18 cellular contexts compared by ENCODE assay signal in the genomic region with DNA sequence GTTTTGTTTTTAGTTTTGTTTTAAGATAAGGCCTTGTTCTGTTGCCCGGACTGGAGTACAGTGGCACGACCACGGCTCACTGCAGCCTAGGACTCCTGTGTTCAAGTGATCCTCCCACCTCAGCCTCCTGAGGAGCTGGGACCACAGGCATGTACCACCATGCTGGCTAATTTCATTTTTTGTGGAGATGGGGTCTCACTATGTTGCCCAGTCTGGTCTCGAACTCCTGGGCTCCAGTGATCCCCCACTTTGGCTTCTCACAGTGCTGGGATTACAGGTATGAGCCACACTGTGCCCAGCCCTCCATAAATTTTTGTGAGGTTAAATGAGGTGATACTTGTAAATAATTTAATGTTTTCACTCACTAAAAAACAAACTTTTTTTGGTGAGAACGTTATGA.
DNase-seq lines count a peak whose midpoint lies in the region; ATAC-seq and TF ChIP-seq lines count a peak whose summit lies in the region.
"Had no signal": no experiment of that assay in that cellular context is flagged by ENCODE, and none has a peak within 500 bp of the region (broad histone marks: within the 10 kb centered on the region; RNA-seq: fewer than 3 reads in every experiment).

No MANE protein-coding gene starts in this region.

- H3K36me3 ChIP-seq in left ventricle myocardium inferior (no peaks in the 10 kb centered on the region), OCI-LY1 (ENCODE audit: insufficient read depth, low read length) (no peaks in the 10 kb centered on the region), endodermal cell (ENCODE audit: control insufficient read depth, insufficient read depth, low read length) (no peaks in the 10 kb centered on the region), upper lobe of left lung (no peaks in the 10 kb centered on the region)
- H3K36me3 ChIP-seq: HAP-1, SJCRH30 had no signal

- no peaks in the 10 kb centered on the region for H3K9me2 ChIP-seq in OCI-LY1 (ENCODE audit: low read depth, low read length)

- H3K9me3 ChIP-seq in left ventricle myocardium inferior (replicated peaks) (no peaks in the 10 kb centered on the region), OCI-LY1 (ENCODE audit: low read length) (no peaks in the 10 kb centered on the region), endodermal cell (ENCODE audit: control insufficient read depth, low read length) (no peaks in the 10 kb centered on the region), upper lobe of left lung (no peaks in the 10 kb centered on the region)
- H3K9me3 ChIP-seq: HAP-1, SJCRH30 had no signal

- H3K4me1 ChIP-seq in left ventricle myocardium inferior (peaks cover 98% of the 10 kb centered on the region), OCI-LY1 (ENCODE audit: insufficient read depth, low read length, severe bottlenecking) (peaks cover 78% of the 10 kb centered on the region), endodermal cell (ENCODE audit: control insufficient read depth, insufficient read depth, low read length) (peaks cover 13% of the 10 kb centered on the region), upper lobe of left lung (peaks cover 3 to 52% (median 24%) of the 10 kb centered on the region in 4 donors)

- TF ChIP-seq EP300 in upper lobe of left lung (IDR thresholded peaks at IDR 0.05), result no peak

- 93 to 99% methylated on average over 4 to 5 of the region's 5 CpGs for WGBS in endodermal cell (ENCODE audit: insufficient coverage in 1 of 2, insufficient read length in 1 of 2), 2 experiments
- 85 to 92% methylated on average over 5 of the region's 5 CpGs for WGBS in upper lobe of left lung, 2 donors

- intact Hi-C loops in left ventricle myocardium inferior (cut with micrococcal nuclease), result no loop called here
- intact Hi-C loops in left ventricle myocardium superior (cut with micrococcal nuclease), result no loop called here

- no peak for DNase-seq in left ventricle myocardium inferior
- no peak for DNase-seq in left ventricle myocardium superior
- DNase-seq in endodermal cell, result no peak
- no peak for DNase-seq in DMS79 (lab: John Stamatoyannopoulos, UW)
- no peak for DNase-seq in upper lobe of left lung
- DNase-seq in activated CD4-positive, alpha-beta T cell treated with anti-CD3 and anti-CD28 coated beads, Interleukin-2, amount 10 ng/mL, durations not matched to agents 7 days and 5 days, result no peak
- DNase-seq: GF-D8; NCI-H1436; NCI-H2029 treated with DMSO at 0.1 percent for 48 hours; NCI-H524; NK-92 treated with Interleukin-12 subunit alpha and Interleukin-12 subunit beta, amount 100 ng/mL, for 24 hours; SJCRH30 had no signal

- no peak overlapping the region for H3K4me2 ChIP-seq in OCI-LY1 (ENCODE audit: low read length)

- TF ChIP-seq CTCF in left ventricle myocardium inferior (IDR thresholded peaks at IDR 0.05; ENCODE audit: borderline replicate concordance) (no peak), OCI-LY1 (IDR thresholded peaks at IDR 0.05; ENCODE audit: low read length) (no peak), endodermal cell (conservative IDR thresholded peaks at IDR 0.05) (no peak), upper lobe of left lung (IDR thresholded peaks at IDR 0.05) (no peak)

- H3K27me3 ChIP-seq in left ventricle myocardium inferior (ENCODE audit: low read depth) (no peaks in the 10 kb centered on the region), OCI-LY1 (ENCODE audit: insufficient read depth, low read length) (no peaks in the 10 kb centered on the region), endodermal cell (ENCODE audit: control insufficient read depth, insufficient read depth, low read length, poor library complexity, severe bottlenecking) (no peaks in the 10 kb centered on the region), upper lobe of left lung (no peaks in the 10 kb centered on the region)
- H3K27me3 ChIP-seq: SJCRH30 had no signal

- H3K9me3 Mint-ChIP-seq in endodermal cell, result no peaks in the 10 kb centered on the region
- no peaks in the 10 kb centered on the region for H3K9me3 Mint-ChIP-seq in activated CD4-positive, alpha-beta T cell treated with anti-CD3 and anti-CD28 coated beads, Interleukin-2, amount 10 ng/mL, durations not matched to agents 7 days and 5 days
- H3K9me3 Mint-ChIP-seq: CD14-positive monocyte, IgD-negative memory B cell had no signal

- no peak for ATAC-seq in left ventricle myocardium superior
- no peak for ATAC-seq in GM19455 (IDR thresholded peaks at IDR 0.05; ENCODE audit: unreplicated experiment)
- ATAC-seq in upper lobe of left lung (ENCODE audit: low FRiP score in 2 of 2), result no peak

- POLR2A ChIA-PET in activated CD4-positive, alpha-beta T cell treated with anti-CD3 and anti-CD28 coated beads, Interleukin-2, amount 10 ng/mL, durations not matched to agents 7 days and 5 days (lab: Charles Lee), result no interaction called here

- H4K20me1 ChIP-seq in OCI-LY1 (ENCODE audit: insufficient read depth, low read length), result no peaks in the 10 kb centered on the region

- H3K4me1 Mint-ChIP-seq in endodermal cell, result peaks cover 58% of the 10 kb centered on the region
- H3K4me1 Mint-ChIP-seq in activated CD4-positive, alpha-beta T cell treated with anti-CD3 and anti-CD28 coated beads, Interleukin-2, amount 10 ng/mL, durations not matched to agents 7 days and 5 days, result peaks cover 57% of the 10 kb centered on the region

- peaks cover 93% of the 10 kb centered on the region for H3K79me2 ChIP-seq in OCI-LY1 (ENCODE audit: insufficient read depth, low read length)

- CTCF ChIA-PET in activated CD4-positive, alpha-beta T cell treated with anti-CD3 and anti-CD28 coated beads, Interleukin-2, amount 10 ng/mL, durations not matched to agents 7 days and 5 days (lab: Charles Lee), result interaction anchor here (1.2 kb wide), 1 partner anchor 16 kb away, joined by 3 read pairs; no protein-coding TSS in a partner anchor

- H3K4me3 ChIP-seq in left ventricle myocardium inferior (no peak overlapping the region), OCI-LY1 (ENCODE audit: low read depth, low read length, poor library complexity, severe bottlenecking) (no peak overlapping the region), endodermal cell (ENCODE audit: low read length) (no peak overlapping the region), upper lobe of left lung (no peak overlapping the region)
- H3K4me3 ChIP-seq: HAP-1, SJCRH30 had no signal

- H3K27ac Mint-ChIP-seq in endodermal cell, result peak overlapping the region; percentile 31
- no peak overlapping the region for H3K27ac Mint-ChIP-seq in activated CD4-positive, alpha-beta T cell treated with anti-CD3 and anti-CD28 coated beads, Interleukin-2, amount 10 ng/mL, durations not matched to agents 7 days and 5 days

- H3K9ac ChIP-seq in OCI-LY1 (ENCODE audit: low read length), result no peak overlapping the region
- no peak overlapping the region for H3K9ac ChIP-seq in endodermal cell (ENCODE audit: extremely low read depth, low read length, poor library complexity, severe bottlenecking)

- H3K27ac ChIP-seq in left ventricle myocardium inferior (replicated peaks), result peak overlapping the region; percentile 76
- H3K27ac ChIP-seq in OCI-LY1 (ENCODE audit: low read depth, low read length, poor library complexity, severe bottlenecking), result peak overlapping the region; percentile 13
- no peak overlapping the region for H3K27ac ChIP-seq in endodermal cell (ENCODE audit: low read depth, low read length)
- no peak overlapping the region for H3K27ac ChIP-seq in upper lobe of left lung
- H3K27ac ChIP-seq: RWPE1, SJCRH30 had no signal

- H3K4me3 Mint-ChIP-seq in endodermal cell, result no peak overlapping the region
- H3K4me3 Mint-ChIP-seq in activated CD4-positive, alpha-beta T cell treated with anti-CD3 and anti-CD28 coated beads, Interleukin-2, amount 10 ng/mL, durations not matched to agents 7 days and 5 days, result no peak overlapping the region
- H3K4me3 Mint-ChIP-seq: CD14-positive monocyte had no signal

- no peak for TF ChIP-seq POLR2A in upper lobe of left lung (IDR thresholded peaks at IDR 0.05)

- H3K36me3 Mint-ChIP-seq in endodermal cell (ENCODE audit: low read depth), result no peaks in the 10 kb centered on the region
- peaks cover 4% of the 10 kb centered on the region for H3K36me3 Mint-ChIP-seq in activated CD4-positive, alpha-beta T cell treated with anti-CD3 and anti-CD28 coated beads, Interleukin-2, amount 10 ng/mL, durations not matched to agents 7 days and 5 days (ENCODE audit: low read depth)
- H3K36me3 Mint-ChIP-seq: CD14-positive monocyte had no signal

- H3F3A ChIP-seq in OCI-LY1 (ENCODE audit: insufficient read depth, low read length), result no peaks in the 10 kb centered on the region

- no peak overlapping the region for H2AFZ ChIP-seq in OCI-LY1 (ENCODE audit: low read length)

- no peaks in the 10 kb centered on the region for H3K27me3 Mint-ChIP-seq in endodermal cell (ENCODE audit: insufficient read depth)
- H3K27me3 Mint-ChIP-seq in activated CD4-positive, alpha-beta T cell treated with anti-CD3 and anti-CD28 coated beads, Interleukin-2, amount 10 ng/mL, durations not matched to agents 7 days and 5 days, result no peaks in the 10 kb centered on the region
- H3K27me3 Mint-ChIP-seq: IgD-negative memory B cell had no signal

Comparison
In these comparisons a context has a peak if more than half of its experiments do, and no peak if none do; other contexts are left out.
1. H3K27ac ChIP-seq: peak in left ventricle myocardium inferior (single experiment) and OCI-LY1 (single experiment); none in endodermal cell (single experiment) and upper lobe of left lung (0 of 4).